8 cellular contexts compared by ENCODE assay signal in genomic region chrX:51743179-51743957, GRCh38. TPM values are rescaled to one million over a fixed set of nuclear protein-coding genes. Genes with fewer than 3 reads are reported as not detected.
DNase-seq lines count a peak whose midpoint lies in the region; ATAC-seq and TF ChIP-seq lines count a peak whose summit lies in the region.

TSS of gene GSPT2 (plus strand) at chrX:51743442. CDS start at chrX:51743627, 185 bp downstream.

- peak within 1 kb of the TSS; percentile 72 for H3K4me2 ChIP-seq in GM23338

- H3K27me3 Mint-ChIP-seq in GM23338 (ENCODE audit: insufficient read depth, low read depth, poor library complexity), result no peaks in the 10 kb centered on the region

- no peaks in the 10 kb centered on the region; the same call in 1 of the 2 replicates for H3K36me3 ChIP-seq in GM23338 (ENCODE audit: insufficient read depth)

- H3K27ac Mint-ChIP-seq in GM23338, result peak within 1 kb of the TSS; percentile 92

- no peaks in the 10 kb centered on the region for H3F3A ChIP-seq in GM23338 (replicated peaks; ENCODE audit: low read depth)

- peaks cover 9% of the 10 kb centered on the region for H3K4me1 Mint-ChIP-seq in GM23338

- no peak for TF ChIP-seq CTCF in GM23338 (conservative IDR thresholded peaks at IDR 0.05; ENCODE audit: low read depth in 2 of 2)
- TF ChIP-seq CTCF in NB4 (IDR thresholded peaks at IDR 0.05; ENCODE audit: low read depth, low read length), result no peak

- ATAC-seq in GM23338 (peak; percentile 89), left colon (peak; percentile 96)

- intact Hi-C loops in left colon (cut with DNase I, micrococcal nuclease), result no loop called here

- H3K9me2 ChIP-seq in GM23338 (ENCODE audit: insufficient read depth), result no peaks in the 10 kb centered on the region

- H3K27me3 ChIP-seq in GM23338 (ENCODE audit: insufficient read depth), result no peaks in the 10 kb centered on the region

- peaks cover 7% of the 10 kb centered on the region; the same call in 1 of the 2 replicates for H3K4me1 ChIP-seq in GM23338 (ENCODE audit: insufficient read depth)

- TF ChIP-seq POLR2A in NB4 (IDR thresholded peaks at IDR 0.05; ENCODE audit: extremely low read depth, insufficient read length), result no peak

- peak within 1 kb of the TSS; percentile 94 for H3K4me3 Mint-ChIP-seq in GM23338

- H3K36me3 Mint-ChIP-seq in GM23338 (ENCODE audit: low read depth), result peaks cover 26% of the 10 kb centered on the region

- no peaks in the 10 kb centered on the region; the same call in 2 of the 3 replicates for H3K9me3 Mint-ChIP-seq in GM23338

- peaks cover 26% of the 10 kb centered on the region for H3K79me2 ChIP-seq in GM23338 (replicated peaks; ENCODE audit: insufficient read depth)

- H3K4me3 ChIP-seq in GM23338, result peak within 1 kb of the TSS; percentile 72
- peak within 1 kb of the TSS; percentile 55 for H3K4me3 ChIP-seq in NB4 (ENCODE audit: low read depth, low read length)

- H3K27ac ChIP-seq in GM23338 (ENCODE audit: low read depth) (peak within 1 kb of the TSS; percentile 75), cingulate gyrus (ENCODE audit: low read depth, low read length) (peak within 1 kb of the TSS; percentile 24)

- H4K20me1 ChIP-seq in GM23338 (replicated peaks; ENCODE audit: insufficient read depth), result 0 out of 2 replicates have a peak, but pooled peaks cover 5% of the 10 kb centered on the region

- peak within 1 kb of the TSS; percentile 23; the same call in 1 of the 2 replicates for H2AFZ ChIP-seq in GM23338

- DNase-seq in GM03348 (ENCODE audit: low spot score) (peak; percentile 80), GM23338 (ENCODE audit: low spot score) (peak; percentile 59), NB4 (ENCODE audit: low read depth) (peak; percentile 73), left colon (peak; percentile 65 to 70), GOT3 (lab: John Stamatoyannopoulos, UW) (no peak)
- DNase-seq in activated CD4-positive, CD25-positive, alpha-beta regulatory T cell (lab: John Stamatoyannopoulos, UW), result peak; percentile 5 to 31 (median 9)
- DNase-seq in stimulated activated CD4-positive, alpha-beta T cell treated with anti-CD3 and anti-CD28 coated beads, Interleukin-1b, Interleukin-23, amount 100 ng/mL, for 4 hours (ENCODE audit: low read depth in 2 of 2), result peak; percentile 10 to 31

TF ChIP-seq in GM23338, 12 proteins besides CTCF, POLR2A, EP300 and RAD21:
- TF ChIP-seq JUNB (IDR thresholded peaks at IDR 0.05; ENCODE audit: unreplicated experiment), result no peak
- TF ChIP-seq POLR2AphosphoS5 (IDR thresholded peaks at IDR 0.05; ENCODE audit: low read depth), result peak; percentile 74

RNA-seq across cellular contexts. Expression of gene GSPT2, which starts in this region (rescaled TPM):
- 19.5 and 21.6 TPM in 2 replicates for total RNA-seq in GM23338 (2014; rRNA removed; shearing (Covaris generic))
- polyA plus RNA-seq in GM23338 (2016; fragmentation: Nextera tagmentation; extraction: Ambion mirVana), result 23.6 and 26.2 TPM in 2 replicates
- 1 to 10 TPM; 4.2 to 6.6 TPM for total RNA-seq in left colon
